Comparison of ENCODE assay signal across 8 cellular contexts in genomic region chr1:211257831-211258225, GRCh38. TPM values are rescaled to one million over a fixed set of nuclear protein-coding genes. Genes with fewer than 3 reads are reported as not detected.
DNase-seq lines count a peak whose midpoint lies in the region; ATAC-seq and TF ChIP-seq lines count a peak whose summit lies in the region.
"Had no signal": no experiment of that assay in that cellular context is flagged by ENCODE, and none has a peak within 500 bp of the region (broad histone marks: within the 10 kb centered on the region; RNA-seq: fewer than 3 reads in every experiment).

No MANE protein-coding gene starts in this region.

- peaks cover 2% of the 10 kb centered on the region for H3K9me3 ChIP-seq in iPS-18c (ENCODE audit: control insufficient read depth, insufficient read depth, low read length)

- DNase-seq in HFFc6 (peak; percentile 25), GM19240 (ENCODE audit: insufficient read length, low spot score) (no peak)
- DNase-seq in stimulated activated naive B cell treated with anti-CD40 and anti-IgM and Interleukin-4, amounts not matched to agents 10 μg/mL and 1 μg/mL and 100 μg/mL, for 72 hours: no peak
- DNase-seq in activated CD4-positive, alpha-beta T cell treated with anti-CD3 and anti-CD28 coated beads for 1 hour: no peak
- DNase-seq: NCI-H1417 treated with DMSO at 0.1 percent for 48 hours had no signal

- H3K9me3 Mint-ChIP-seq in HFFc6: no peaks in the 10 kb centered on the region
- no peaks in the 10 kb centered on the region for H3K9me3 Mint-ChIP-seq in activated T-helper 17 cell treated with anti-CD3 and anti-CD28 coated beads, Interleukin-2, amount 50 U/mL, for 72 hours
- H3K9me3 Mint-ChIP-seq in stimulated activated naive B cell treated with anti-CD40 and anti-IgM and Interleukin-4, amounts not matched to agents 10 μg/mL and 1 μg/mL and 100 μg/mL, for 72 hours: no peaks in the 10 kb centered on the region

- H3K4me1 Mint-ChIP-seq in HFFc6 (ENCODE audit: low read depth): peaks cover 29% of the 10 kb centered on the region
- H3K4me1 Mint-ChIP-seq in activated T-helper 17 cell treated with anti-CD3 and anti-CD28 coated beads, Interleukin-2, amount 50 U/mL, for 72 hours: no peaks in the 10 kb centered on the region
- H3K4me1 Mint-ChIP-seq in stimulated activated naive B cell treated with anti-CD40 and anti-IgM and Interleukin-4, amounts not matched to agents 10 μg/mL and 1 μg/mL and 100 μg/mL, for 72 hours: peaks cover 6 to 27% of the 10 kb centered on the region in 2 donors

- H3K36me3 Mint-ChIP-seq in HFFc6 (ENCODE audit: low read depth): peaks cover 8% of the 10 kb centered on the region
- peaks cover 17% of the 10 kb centered on the region for H3K36me3 Mint-ChIP-seq in activated T-helper 17 cell treated with anti-CD3 and anti-CD28 coated beads, Interleukin-2, amount 50 U/mL, for 72 hours (ENCODE audit: low read depth)
- H3K36me3 Mint-ChIP-seq in stimulated activated naive B cell treated with anti-CD40 and anti-IgM and Interleukin-4, amounts not matched to agents 10 μg/mL and 1 μg/mL and 100 μg/mL, for 72 hours: peaks cover 3 to 7% of the 10 kb centered on the region in 2 donors

- H3K4me3 Mint-ChIP-seq in HFFc6: peak overlapping the region; percentile 88
- H3K4me3 Mint-ChIP-seq in activated T-helper 17 cell treated with anti-CD3 and anti-CD28 coated beads, Interleukin-2, amount 50 U/mL, for 72 hours: peak overlapping the region; percentile 92
- H3K4me3 Mint-ChIP-seq in stimulated activated naive B cell treated with anti-CD40 and anti-IgM and Interleukin-4, amounts not matched to agents 10 μg/mL and 1 μg/mL and 100 μg/mL, for 72 hours: peak overlapping the region; percentile 95 to 96

- TF ChIP-seq CTCF in HFFc6 (IDR thresholded peaks at IDR 0.05): no peak

- peak overlapping the region; percentile 79 for H3K4me3 ChIP-seq in iPS-18c (ENCODE audit: insufficient read depth, low read depth, low read length)

- H3K27ac Mint-ChIP-seq in HFFc6: peak overlapping the region; percentile 93
- peak overlapping the region; percentile 94 for H3K27ac Mint-ChIP-seq in activated T-helper 17 cell treated with anti-CD3 and anti-CD28 coated beads, Interleukin-2, amount 50 U/mL, for 72 hours
- H3K27ac Mint-ChIP-seq in stimulated activated naive B cell treated with anti-CD40 and anti-IgM and Interleukin-4, amounts not matched to agents 10 μg/mL and 1 μg/mL and 100 μg/mL, for 72 hours: peak overlapping the region; percentile 99

- peaks cover 5% of the 10 kb centered on the region for H3K27me3 Mint-ChIP-seq in HFFc6 (ENCODE audit: insufficient read depth)
- no peaks in the 10 kb centered on the region for H3K27me3 Mint-ChIP-seq in activated T-helper 17 cell treated with anti-CD3 and anti-CD28 coated beads, Interleukin-2, amount 50 U/mL, for 72 hours
- H3K27me3 Mint-ChIP-seq in stimulated activated naive B cell treated with anti-CD40 and anti-IgM and Interleukin-4, amounts not matched to agents 10 μg/mL and 1 μg/mL and 100 μg/mL, for 72 hours: no peaks in the 10 kb centered on the region

- ATAC-seq in activated T-helper 17 cell treated with anti-CD3 and anti-CD28 coated beads, Interleukin-2, amount 50 U/mL, for 72 hours (replicated peaks): no peak
- ATAC-seq in stimulated activated naive B cell treated with anti-CD40 and anti-IgM and Interleukin-4, amounts not matched to agents 10 μg/mL and 1 μg/mL and 100 μg/mL, for 72 hours (replicated peaks): no peak
- ATAC-seq in HG02678 (IDR thresholded peaks at IDR 0.05; ENCODE audit: unreplicated experiment): no peak

RNA-seq across cellular contexts. Expression of gene RCOR3, which starts 1.3 kb away (rescaled TPM):
- total RNA-seq in HFFc6 (2021; fragmentation: NEBNext Ultra II Directional; extraction: Animal tissue kit (Norgen Biotek cat#: 25700)): 10 to 100 TPM; 22.7 to 30.9 (median 24.8) TPM
- total RNA-seq in activated T-helper 17 cell treated with anti-CD3 and anti-CD28 coated beads, Interleukin-2, amount 50 U/mL, for 72 hours: 10 to 100 TPM; 33.6 to 52.1 TPM
